In the genomic region with DNA sequence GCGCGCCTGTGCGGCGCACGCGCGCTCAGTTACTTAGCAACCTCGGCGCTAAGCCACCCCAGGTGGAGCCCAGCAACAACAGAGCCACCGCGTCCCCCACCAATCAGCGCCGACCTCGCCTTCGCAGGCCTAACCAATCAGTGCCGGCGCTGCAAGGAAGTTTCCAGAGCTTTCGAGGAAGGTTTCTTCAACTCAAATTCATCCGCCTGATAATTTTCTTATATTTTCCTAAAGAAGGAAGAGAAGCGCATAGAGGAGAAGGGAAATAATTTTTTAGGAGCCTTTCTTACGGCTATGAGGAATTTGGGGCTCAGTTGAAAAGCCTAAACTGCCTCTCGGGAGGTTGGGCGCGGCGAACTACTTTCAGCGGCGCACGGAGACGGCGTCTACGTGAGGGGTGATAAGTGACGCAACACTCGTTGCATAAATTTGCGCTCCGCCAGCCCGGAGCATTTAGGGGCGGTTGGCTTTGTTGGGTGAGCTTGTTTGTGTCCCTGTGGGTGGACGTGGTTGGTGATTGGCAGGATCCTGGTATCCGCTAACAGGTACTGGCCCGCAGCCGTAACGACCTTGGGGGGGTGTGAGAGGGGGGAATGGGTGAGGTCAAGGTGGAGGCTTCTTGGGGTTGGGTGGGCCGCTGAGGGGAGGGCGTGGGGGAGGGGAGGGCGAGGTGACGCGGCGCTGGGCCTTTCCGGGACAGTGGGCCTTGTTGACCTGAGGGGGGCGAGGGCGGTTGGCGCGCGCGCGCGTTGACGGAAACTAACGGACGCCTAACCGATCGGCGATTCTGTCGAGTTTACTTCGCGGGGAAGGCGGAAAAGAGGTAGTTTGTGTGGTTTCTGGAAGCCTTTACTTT, we compare ENCODE assay signal across 1 cellular context.
TF ChIP-seq lines count a peak whose summit lies in the region.

A gene (plus strand): TSS at position 452 of the 856 bp plus-strand sequence. CDS start 817 bp downstream, outside the sequence.

TF ChIP-seq in HepG2, 621 proteins besides CTCF, POLR2A, EP300 and RAD21 (continued from another document and continues in another):
- TF ChIP-seq SRSF9 (IDR thresholded peaks at IDR 0.05; ENCODE audit: borderline replicate concordance, insufficient read depth, low read depth, low read length, poor library complexity, severe bottlenecking) (no peak), TMF1 (CRISPR knock-in tag; IDR thresholded peaks at IDR 0.05; ENCODE audit: low read depth) (peak; percentile 71; the same call in 1 of the 2 replicates), CC2D1A (CRISPR knock-in tag; IDR thresholded peaks at IDR 0.05) (no peak), MYNN (CRISPR knock-in tag; IDR thresholded peaks at IDR 0.05; ENCODE audit: low read depth) (0 out of 2 replicates have a peak, but pooled peaks have one; percentile 57), RBM22 (optimal IDR thresholded peaks at IDR 0.05; ENCODE audit: low read length) (peak; percentile 58), SKI (IDR thresholded peaks at IDR 0.05; ENCODE audit: partially characterized antibody) (peak; percentile 88), ZNF782 (CRISPR knock-in tag; IDR thresholded peaks at IDR 0.05; ENCODE audit: borderline replicate concordance) (0 out of 2 replicates have a peak, but pooled peaks have one; percentile 51), FOXC1 (CRISPR knock-in tag; IDR thresholded peaks at IDR 0.05; ENCODE audit: borderline replicate concordance) (no peak), ARNTL (CRISPR knock-in tag; IDR thresholded peaks at IDR 0.05) (peak; percentile 35; the same call in 1 of the 2 replicates), ZMYM3 (CRISPR knock-in tag; IDR thresholded peaks at IDR 0.05) (no peak), PHF8 (CRISPR knock-in tag; IDR thresholded peaks at IDR 0.05) (peak; percentile 63), ATAD3A (CRISPR knock-in tag; IDR thresholded peaks at IDR 0.05) (no peak), ZNF367 (CRISPR knock-in tag; IDR thresholded peaks at IDR 0.05; ENCODE audit: borderline replicate concordance) (no peak; the same call in 1 of the 2 replicates), ZNF607 (CRISPR knock-in tag; IDR thresholded peaks at IDR 0.05; ENCODE audit: borderline replicate concordance) (peak; percentile 86), ZSCAN22 (CRISPR knock-in tag; IDR thresholded peaks at IDR 0.05) (no peak), MIXL1 (CRISPR knock-in tag; IDR thresholded peaks at IDR 0.05) (peak; percentile 81), ZNF552 (CRISPR knock-in tag; IDR thresholded peaks at IDR 0.05; ENCODE audit: borderline replicate concordance) (no peak), TOPORS (CRISPR knock-in tag; IDR thresholded peaks at IDR 0.05) (no peak; the same call in 1 of the 2 replicates), ZBTB3 (CRISPR knock-in tag; IDR thresholded peaks at IDR 0.05; ENCODE audit: borderline replicate concordance, low read depth) (no peak), HOXA5 (CRISPR knock-in tag; IDR thresholded peaks at IDR 0.05) (no peak), KAT2B (IDR thresholded peaks at IDR 0.05; ENCODE audit: borderline replicate concordance, low read depth, low read length) (no peak), JDP2 (CRISPR knock-in tag; IDR thresholded peaks at IDR 0.05; ENCODE audit: borderline replicate concordance) (no peak), SOX6 (IDR thresholded peaks at IDR 0.05) (no peak), SOX6 (CRISPR knock-in tag; IDR thresholded peaks at IDR 0.05) (0 out of 2 replicates have a peak, but pooled peaks have one; percentile 8), NONO (IDR thresholded peaks at IDR 0.05) (no peak), NONO (CRISPR knock-in tag; conservative IDR thresholded peaks at IDR 0.05) (peak; percentile 85), KAT8 (CRISPR knock-in tag; IDR thresholded peaks at IDR 0.05) (peak; percentile 77), ATF1 (CRISPR knock-in tag; IDR thresholded peaks at IDR 0.05) (peak; percentile 94), ZFP36 (IDR thresholded peaks at IDR 0.05; ENCODE audit: borderline replicate concordance, low read depth, low read length, partially characterized antibody) (no peak)
- TF ChIP-seq, protein P1, sequence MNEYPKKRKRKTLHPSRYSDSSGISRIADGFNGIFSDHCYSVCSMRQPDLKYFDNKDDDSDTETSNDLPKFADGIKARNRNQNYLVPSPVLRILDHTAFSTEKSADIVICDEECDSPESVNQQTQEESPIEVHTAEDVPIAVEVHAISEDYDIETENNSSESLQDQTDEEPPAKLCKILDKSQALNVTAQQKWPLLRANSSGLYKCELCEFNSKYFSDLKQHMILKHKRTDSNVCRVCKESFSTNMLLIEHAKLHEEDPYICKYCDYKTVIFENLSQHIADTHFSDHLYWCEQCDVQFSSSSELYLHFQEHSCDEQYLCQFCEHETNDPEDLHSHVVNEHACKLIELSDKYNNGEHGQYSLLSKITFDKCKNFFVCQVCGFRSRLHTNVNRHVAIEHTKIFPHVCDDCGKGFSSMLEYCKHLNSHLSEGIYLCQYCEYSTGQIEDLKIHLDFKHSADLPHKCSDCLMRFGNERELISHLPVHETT (CRISPR knock-in tag; conservative IDR thresholded peaks at IDR 0.05) = no peak
- TF ChIP-seq, protein P2, sequence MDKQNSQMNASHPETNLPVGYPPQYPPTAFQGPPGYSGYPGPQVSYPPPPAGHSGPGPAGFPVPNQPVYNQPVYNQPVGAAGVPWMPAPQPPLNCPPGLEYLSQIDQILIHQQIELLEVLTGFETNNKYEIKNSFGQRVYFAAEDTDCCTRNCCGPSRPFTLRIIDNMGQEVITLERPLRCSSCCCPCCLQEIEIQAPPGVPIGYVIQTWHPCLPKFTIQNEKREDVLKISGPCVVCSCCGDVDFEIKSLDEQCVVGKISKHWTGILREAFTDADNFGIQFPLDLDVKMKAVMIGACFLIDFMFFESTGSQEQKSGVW (CRISPR knock-in tag; IDR thresholded peaks at IDR 0.05; ENCODE audit: borderline replicate concordance) = no peak
- TF ChIP-seq, protein P3, sequence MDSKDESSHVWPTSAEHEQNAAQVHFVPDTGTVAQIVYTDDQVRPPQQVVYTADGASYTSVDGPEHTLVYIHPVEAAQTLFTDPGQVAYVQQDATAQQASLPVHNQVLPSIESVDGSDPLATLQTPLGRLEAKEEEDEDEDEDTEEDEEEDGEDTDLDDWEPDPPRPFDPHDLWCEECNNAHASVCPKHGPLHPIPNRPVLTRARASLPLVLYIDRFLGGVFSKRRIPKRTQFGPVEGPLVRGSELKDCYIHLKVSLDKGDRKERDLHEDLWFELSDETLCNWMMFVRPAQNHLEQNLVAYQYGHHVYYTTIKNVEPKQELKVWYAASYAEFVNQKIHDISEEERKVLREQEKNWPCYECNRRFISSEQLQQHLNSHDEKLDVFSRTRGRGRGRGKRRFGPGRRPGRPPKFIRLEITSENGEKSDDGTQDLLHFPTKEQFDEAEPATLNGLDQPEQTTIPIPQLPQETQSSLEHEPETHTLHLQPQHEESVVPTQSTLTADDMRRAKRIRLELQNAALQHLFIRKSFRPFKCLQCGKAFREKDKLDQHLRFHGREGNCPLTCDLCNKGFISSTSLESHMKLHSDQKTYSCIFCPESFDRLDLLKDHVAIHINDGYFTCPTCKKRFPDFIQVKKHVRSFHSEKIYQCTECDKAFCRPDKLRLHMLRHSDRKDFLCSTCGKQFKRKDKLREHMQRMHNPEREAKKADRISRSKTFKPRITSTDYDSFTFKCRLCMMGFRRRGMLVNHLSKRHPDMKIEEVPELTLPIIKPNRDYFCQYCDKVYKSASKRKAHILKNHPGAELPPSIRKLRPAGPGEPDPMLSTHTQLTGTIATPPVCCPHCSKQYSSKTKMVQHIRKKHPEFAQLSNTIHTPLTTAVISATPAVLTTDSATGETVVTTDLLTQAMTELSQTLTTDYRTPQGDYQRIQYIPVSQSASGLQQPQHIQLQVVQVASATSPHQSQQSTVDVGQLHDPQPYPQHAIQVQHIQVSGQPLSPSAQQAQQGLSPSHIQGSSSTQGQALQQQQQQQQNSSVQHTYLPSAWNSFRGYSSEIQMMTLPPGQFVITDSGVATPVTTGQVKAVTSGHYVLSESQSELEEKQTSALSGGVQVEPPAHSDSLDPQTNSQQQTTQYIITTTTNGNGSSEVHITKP (CRISPR knock-in tag; IDR thresholded peaks at IDR 0.05; ENCODE audit: low read depth) = no peak; the same call in 1 of the 2 replicates
- TF ChIP-seq, protein P4, sequence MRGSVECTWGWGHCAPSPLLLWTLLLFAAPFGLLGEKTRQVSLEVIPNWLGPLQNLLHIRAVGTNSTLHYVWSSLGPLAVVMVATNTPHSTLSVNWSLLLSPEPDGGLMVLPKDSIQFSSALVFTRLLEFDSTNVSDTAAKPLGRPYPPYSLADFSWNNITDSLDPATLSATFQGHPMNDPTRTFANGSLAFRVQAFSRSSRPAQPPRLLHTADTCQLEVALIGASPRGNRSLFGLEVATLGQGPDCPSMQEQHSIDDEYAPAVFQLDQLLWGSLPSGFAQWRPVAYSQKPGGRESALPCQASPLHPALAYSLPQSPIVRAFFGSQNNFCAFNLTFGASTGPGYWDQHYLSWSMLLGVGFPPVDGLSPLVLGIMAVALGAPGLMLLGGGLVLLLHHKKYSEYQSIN (CRISPR knock-in tag; IDR thresholded peaks at IDR 0.05; ENCODE audit: borderline replicate concordance) = no peak
- TF ChIP-seq, protein P5, sequence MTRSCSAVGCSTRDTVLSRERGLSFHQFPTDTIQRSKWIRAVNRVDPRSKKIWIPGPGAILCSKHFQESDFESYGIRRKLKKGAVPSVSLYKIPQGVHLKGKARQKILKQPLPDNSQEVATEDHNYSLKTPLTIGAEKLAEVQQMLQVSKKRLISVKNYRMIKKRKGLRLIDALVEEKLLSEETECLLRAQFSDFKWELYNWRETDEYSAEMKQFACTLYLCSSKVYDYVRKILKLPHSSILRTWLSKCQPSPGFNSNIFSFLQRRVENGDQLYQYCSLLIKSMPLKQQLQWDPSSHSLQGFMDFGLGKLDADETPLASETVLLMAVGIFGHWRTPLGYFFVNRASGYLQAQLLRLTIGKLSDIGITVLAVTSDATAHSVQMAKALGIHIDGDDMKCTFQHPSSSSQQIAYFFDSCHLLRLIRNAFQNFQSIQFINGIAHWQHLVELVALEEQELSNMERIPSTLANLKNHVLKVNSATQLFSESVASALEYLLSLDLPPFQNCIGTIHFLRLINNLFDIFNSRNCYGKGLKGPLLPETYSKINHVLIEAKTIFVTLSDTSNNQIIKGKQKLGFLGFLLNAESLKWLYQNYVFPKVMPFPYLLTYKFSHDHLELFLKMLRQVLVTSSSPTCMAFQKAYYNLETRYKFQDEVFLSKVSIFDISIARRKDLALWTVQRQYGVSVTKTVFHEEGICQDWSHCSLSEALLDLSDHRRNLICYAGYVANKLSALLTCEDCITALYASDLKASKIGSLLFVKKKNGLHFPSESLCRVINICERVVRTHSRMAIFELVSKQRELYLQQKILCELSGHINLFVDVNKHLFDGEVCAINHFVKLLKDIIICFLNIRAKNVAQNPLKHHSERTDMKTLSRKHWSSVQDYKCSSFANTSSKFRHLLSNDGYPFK (CRISPR knock-in tag; IDR thresholded peaks at IDR 0.05; ENCODE audit: borderline replicate concordance) = peak; percentile 65; the same call in 1 of the 2 replicates
- TF ChIP-seq, protein P6, sequence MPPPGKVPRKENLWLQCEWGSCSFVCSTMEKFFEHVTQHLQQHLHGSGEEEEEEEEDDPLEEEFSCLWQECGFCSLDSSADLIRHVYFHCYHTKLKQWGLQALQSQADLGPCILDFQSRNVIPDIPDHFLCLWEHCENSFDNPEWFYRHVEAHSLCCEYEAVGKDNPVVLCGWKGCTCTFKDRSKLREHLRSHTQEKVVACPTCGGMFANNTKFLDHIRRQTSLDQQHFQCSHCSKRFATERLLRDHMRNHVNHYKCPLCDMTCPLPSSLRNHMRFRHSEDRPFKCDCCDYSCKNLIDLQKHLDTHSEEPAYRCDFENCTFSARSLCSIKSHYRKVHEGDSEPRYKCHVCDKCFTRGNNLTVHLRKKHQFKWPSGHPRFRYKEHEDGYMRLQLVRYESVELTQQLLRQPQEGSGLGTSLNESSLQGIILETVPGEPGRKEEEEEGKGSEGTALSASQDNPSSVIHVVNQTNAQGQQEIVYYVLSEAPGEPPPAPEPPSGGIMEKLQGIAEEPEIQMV (CRISPR knock-in tag; IDR thresholded peaks at IDR 0.05; ENCODE audit: low read depth) = no peak
- TF ChIP-seq, protein P7, sequence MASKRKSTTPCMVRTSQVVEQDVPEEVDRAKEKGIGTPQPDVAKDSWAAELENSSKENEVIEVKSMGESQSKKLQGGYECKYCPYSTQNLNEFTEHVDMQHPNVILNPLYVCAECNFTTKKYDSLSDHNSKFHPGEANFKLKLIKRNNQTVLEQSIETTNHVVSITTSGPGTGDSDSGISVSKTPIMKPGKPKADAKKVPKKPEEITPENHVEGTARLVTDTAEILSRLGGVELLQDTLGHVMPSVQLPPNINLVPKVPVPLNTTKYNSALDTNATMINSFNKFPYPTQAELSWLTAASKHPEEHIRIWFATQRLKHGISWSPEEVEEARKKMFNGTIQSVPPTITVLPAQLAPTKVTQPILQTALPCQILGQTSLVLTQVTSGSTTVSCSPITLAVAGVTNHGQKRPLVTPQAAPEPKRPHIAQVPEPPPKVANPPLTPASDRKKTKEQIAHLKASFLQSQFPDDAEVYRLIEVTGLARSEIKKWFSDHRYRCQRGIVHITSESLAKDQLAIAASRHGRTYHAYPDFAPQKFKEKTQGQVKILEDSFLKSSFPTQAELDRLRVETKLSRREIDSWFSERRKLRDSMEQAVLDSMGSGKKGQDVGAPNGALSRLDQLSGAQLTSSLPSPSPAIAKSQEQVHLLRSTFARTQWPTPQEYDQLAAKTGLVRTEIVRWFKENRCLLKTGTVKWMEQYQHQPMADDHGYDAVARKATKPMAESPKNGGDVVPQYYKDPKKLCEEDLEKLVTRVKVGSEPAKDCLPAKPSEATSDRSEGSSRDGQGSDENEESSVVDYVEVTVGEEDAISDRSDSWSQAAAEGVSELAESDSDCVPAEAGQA (IDR thresholded peaks at IDR 0.05; ENCODE audit: low read depth) = peak; percentile 63; the same call in 1 of the 2 replicates
- TF ChIP-seq, protein P7 (CRISPR knock-in tag; IDR thresholded peaks at IDR 0.05; ENCODE audit: borderline replicate concordance) = no peak
